In the genomic region with DNA sequence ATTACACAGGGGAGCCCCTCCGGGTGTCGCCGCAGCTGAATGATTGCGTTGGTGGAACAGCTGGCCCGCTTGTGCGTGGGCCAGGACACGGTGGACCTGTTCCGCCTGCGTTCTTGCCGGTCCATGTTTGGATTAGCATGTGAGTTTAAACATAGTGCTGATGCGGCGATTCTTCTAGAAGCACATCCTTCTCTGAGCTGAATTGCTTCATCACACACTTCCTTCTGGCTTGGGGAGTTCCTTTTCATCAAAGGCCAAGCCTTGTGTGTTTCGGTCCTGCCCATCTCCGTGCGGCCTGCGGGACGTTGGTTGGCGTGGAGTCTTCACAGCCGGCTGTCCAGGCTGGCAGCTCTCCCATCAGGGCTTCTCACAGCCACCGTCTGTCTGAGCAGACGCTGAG, we compare ENCODE assay signal across 10 cellular contexts. TPM values are rescaled to one million over a fixed set of nuclear protein-coding genes. Genes with fewer than 3 reads are reported as not detected.
DNase-seq lines count a peak whose midpoint lies in the region; ATAC-seq and TF ChIP-seq lines count a peak whose summit lies in the region.
"Had no signal": no experiment of that assay in that cellular context is flagged by ENCODE, and none has a peak within 500 bp of the region (broad histone marks: within the 10 kb centered on the region; RNA-seq: fewer than 3 reads in every experiment).

No MANE protein-coding gene starts in this region.

- ATAC-seq in lung (ENCODE audit: insufficient read depth, low FRiP score): peak; percentile 16
- ATAC-seq in activated CD8-positive, alpha-beta memory T cell treated with anti-CD3 and anti-CD28 coated beads, Interleukin-2, amount 10 ng/mL, durations not matched to agents 7 days and 5 days: no peak

- no peak overlapping the region for H3K4me3 Mint-ChIP-seq in activated CD8-positive, alpha-beta memory T cell treated with anti-CD3 and anti-CD28 coated beads, Interleukin-2, amount 10 ng/mL, durations not matched to agents 7 days and 5 days
- H3K4me3 Mint-ChIP-seq: neural crest cell; T-helper 1 cell treated with Interleukin-12 subunit alpha and Interleukin-12 subunit beta and Interleukin-4 antibody, amounts not matched to agents 30 μg/mL and 1 μg/mL, for 36 hours had no signal

- H3K4me3 ChIP-seq in colonic mucosa (no peak overlapping the region), lung (no peak overlapping the region), tibial artery (no peak overlapping the region)

- CTCF ChIA-PET in activated CD8-positive, alpha-beta memory T cell treated with anti-CD3 and anti-CD28 coated beads, Interleukin-2, amount 10 ng/mL, durations not matched to agents 7 days and 5 days (lab: Charles Lee): no interaction called here

- H3K27ac ChIP-seq in colonic mucosa (peak overlapping the region; percentile 0), lung (ENCODE audit: low read depth in 1 of 2, low read length in 1 of 2) (peak overlapping the region in 1 of 2 donors; percentile 35), tibial artery (no peak overlapping the region)

- TF ChIP-seq CTCF in colonic mucosa (IDR thresholded peaks at IDR 0.05) (no peak), lung (IDR thresholded peaks at IDR 0.05; ENCODE audit: control extremely low read depth, extremely low read depth) (no peak), tibial artery (IDR thresholded peaks at IDR 0.05) (no peak)

- H3K36me3 Mint-ChIP-seq in activated CD8-positive, alpha-beta memory T cell treated with anti-CD3 and anti-CD28 coated beads, Interleukin-2, amount 10 ng/mL, durations not matched to agents 7 days and 5 days: no peaks in the 10 kb centered on the region

- H3K4me1 ChIP-seq in colonic mucosa (no peaks in the 10 kb centered on the region), lung (ENCODE audit: control insufficient read depth in 2 of 2, insufficient read depth in 2 of 2, low read length in 2 of 2) (no peaks in the 10 kb centered on the region), tibial artery (peaks cover 0 to 17% (median 11%) of the 10 kb centered on the region in 4 donors)

- intact Hi-C loops in colonic mucosa (cut with DNase I) (no loop called here), tibial artery (cut with DNase I; ENCODE audit: low total_unique reads) (no loop called here)

- 19 to 35% methylated on average over 21 of the region's 21 CpGs for WGBS in lung, 2 donors

- peaks cover 24% of the 10 kb centered on the region for H3K27me3 Mint-ChIP-seq in activated CD8-positive, alpha-beta memory T cell treated with anti-CD3 and anti-CD28 coated beads, Interleukin-2, amount 10 ng/mL, durations not matched to agents 7 days and 5 days

- no peak overlapping the region for H3K27ac Mint-ChIP-seq in activated CD8-positive, alpha-beta memory T cell treated with anti-CD3 and anti-CD28 coated beads, Interleukin-2, amount 10 ng/mL, durations not matched to agents 7 days and 5 days
- H3K27ac Mint-ChIP-seq: T-helper 1 cell treated with Interleukin-12 subunit alpha and Interleukin-12 subunit beta and Interleukin-4 antibody, amounts not matched to agents 30 μg/mL and 1 μg/mL, for 36 hours had no signal

- H3K36me3 ChIP-seq in colonic mucosa (no peaks in the 10 kb centered on the region), lung (ENCODE audit: control insufficient read depth in 2 of 2, insufficient read depth in 2 of 2, low read length in 2 of 2) (peaks cover 0 to 3% of the 10 kb centered on the region in 2 donors), tibial artery (peaks cover 0 to 11% (median 9%) of the 10 kb centered on the region in 3 donors)

- peaks cover 22% of the 10 kb centered on the region for H3K4me1 Mint-ChIP-seq in activated CD8-positive, alpha-beta memory T cell treated with anti-CD3 and anti-CD28 coated beads, Interleukin-2, amount 10 ng/mL, durations not matched to agents 7 days and 5 days

- DNase-seq in KBM-7 (peak; percentile 37), colonic mucosa (peak; percentile 29), lung (ENCODE audit: low spot score) (peak; percentile 61), tibial artery (peak; percentile 68 to 82), HUDEP-2 (lab: John Stamatoyannopoulos, UW; ENCODE audit: unreplicated experiment in 76 of 76) (no peak), GM19240 (ENCODE audit: insufficient read length, low spot score) (no peak), NCI-H82 (lab: John Stamatoyannopoulos, UW) (no peak)
- no peak for DNase-seq in activated CD8-positive, alpha-beta memory T cell treated with anti-CD3 and anti-CD28 coated beads, Interleukin-2, amount 10 ng/mL, durations not matched to agents 7 days and 5 days

- no peaks in the 10 kb centered on the region for H3K9me3 Mint-ChIP-seq in activated CD8-positive, alpha-beta memory T cell treated with anti-CD3 and anti-CD28 coated beads, Interleukin-2, amount 10 ng/mL, durations not matched to agents 7 days and 5 days (ENCODE audit: low read depth)
- H3K9me3 Mint-ChIP-seq: neural crest cell; T-helper 1 cell treated with Interleukin-12 subunit alpha and Interleukin-12 subunit beta and Interleukin-4 antibody, amounts not matched to agents 30 μg/mL and 1 μg/mL, for 36 hours had no signal

- in situ Hi-C loops in KBM-7 (cut with MboI; ENCODE audit: low pct_unique_long_range_greater_than_20kb, low sequenced_read_pairs): no loop called here

- H3K9me3 ChIP-seq in colonic mucosa: no peaks in the 10 kb centered on the region
- H3K9me3 ChIP-seq in lung (ENCODE audit: control insufficient read depth in 2 of 2, insufficient read depth in 1 of 2, low read length in 1 of 2): no peaks in the 10 kb centered on the region
- H3K9me3 ChIP-seq in tibial artery: no peaks in the 10 kb centered on the region

- H3K27me3 ChIP-seq in colonic mucosa: no peaks in the 10 kb centered on the region
- no peaks in the 10 kb centered on the region for H3K27me3 ChIP-seq in lung (ENCODE audit: control insufficient read depth, insufficient read depth)
- no peaks in the 10 kb centered on the region for H3K27me3 ChIP-seq in tibial artery

- H3K9ac ChIP-seq in colonic mucosa (ENCODE audit: low read depth in 2 of 2, low read length in 2 of 2): no peak overlapping the region

RNA-seq across cellular contexts. Expression of a gene that starts 45.5 kb away (rescaled TPM):
- total RNA-seq in colonic mucosa (10 to 100 TPM in 1 of 2 donors, 1 to 10 TPM in 1; 4.6 to 20.7 TPM), lung (1 to 10 TPM; 2.9 to 5.7 TPM)
- 1 to 10 TPM in 1 of 2 donors, under 1 TPM in 1; 0.87 to 1.1 TPM for polyA plus RNA-seq in lung
- total RNA-seq in activated CD8-positive, alpha-beta memory T cell treated with anti-CD3 and anti-CD28 coated beads, Interleukin-2, amount 10 ng/mL, durations not matched to agents 7 days and 5 days: under 1 TPM; 0.26 to 0.76 TPM

RNA-seq across cellular contexts. Expression of a gene that starts 47.3 kb away (rescaled TPM):
- total RNA-seq in colonic mucosa (10 to 100 TPM; 43.7 to 47.4 TPM), lung (10 to 100 TPM; 50.4 to 60.1 TPM)
- 10 to 100 TPM; 27.2 to 31.3 TPM for polyA plus RNA-seq in lung
- 10 to 100 TPM; 44.0 to 49.7 TPM for total RNA-seq in activated CD8-positive, alpha-beta memory T cell treated with anti-CD3 and anti-CD28 coated beads, Interleukin-2, amount 10 ng/mL, durations not matched to agents 7 days and 5 days

Comparison
In these comparisons a context has a peak if more than half of its experiments do, and no peak if none do; other contexts are left out.
1. DNase-seq: peak in KBM-7 (single experiment), colonic mucosa (single experiment), lung (single experiment) and tibial artery (2 of 2); none in activated CD8-positive, alpha-beta memory T cell treated with anti-CD3 and anti-CD28 coated beads, Interleukin-2, amount 10 ng/mL, durations not matched to agents 7 days and 5 days (single experiment), HUDEP-2 (0 of 76), GM19240 (single experiment) and NCI-H82 (single experiment).